Comparison of ENCODE assay signal across 20 cellular contexts in genomic region chrX:134949271-134949670, GRCh38. TPM values are rescaled to one million over a fixed set of nuclear protein-coding genes. Genes with fewer than 3 reads are reported as not detected.
DNase-seq lines count a peak whose midpoint lies in the region; ATAC-seq, FAIRE-seq and TF ChIP-seq lines count a peak whose summit lies in the region.
"Had no signal": no experiment of that assay in that cellular context is flagged by ENCODE, and none has a peak within 500 bp of the region (broad histone marks: within the 10 kb centered on the region; RNA-seq: fewer than 3 reads in every experiment).

No MANE protein-coding gene starts in this region.

- H4K8ac ChIP-seq in mesendoderm (ENCODE audit: low read depth, low read length): no peak overlapping the region

- H2BK120ac ChIP-seq in mesendoderm (ENCODE audit: low read depth, low read length): no peak overlapping the region

- no peak for FAIRE-seq in bronchial epithelial cell (lab: Jason Lieb, UNC)

- H3K27me3 Mint-ChIP-seq in Calu3 (ENCODE audit: unreplicated experiment): no peaks in the 10 kb centered on the region
- H3K27me3 Mint-ChIP-seq: activated B cell treated with CpG ODN at 0.5 μM for 24 hours had no signal

- no peak overlapping the region for H3K4ac ChIP-seq in mesendoderm (ENCODE audit: low read depth, low read length)

- intact Hi-C loops in Calu3 (cut with micrococcal nuclease; ENCODE audit: unreplicated experiment): no loop called here

- H3K27me3 ChIP-seq in bronchial epithelial cell (ENCODE audit: control insufficient read depth, insufficient read depth, low read length): no peaks in the 10 kb centered on the region
- no peaks in the 10 kb centered on the region for H3K27me3 ChIP-seq in mesendoderm (ENCODE audit: insufficient read depth, low read length, poor library complexity)
- H3K27me3 ChIP-seq in Peyer's patch: no peaks in the 10 kb centered on the region
- H3K27me3 ChIP-seq in MM.1S (replicated peaks; ENCODE audit: insufficient read depth, low read length): no peaks in the 10 kb centered on the region
- H3K27me3 ChIP-seq: gastrocnemius medialis, right lobe of liver, tibial artery had no signal

- no peaks in the 10 kb centered on the region for H3K36me3 ChIP-seq in bronchial epithelial cell (ENCODE audit: control insufficient read depth, insufficient read depth, low read length)
- H3K36me3 ChIP-seq in mesendoderm (ENCODE audit: control insufficient read depth, insufficient read depth, low read length): no peaks in the 10 kb centered on the region
- H3K36me3 ChIP-seq in Peyer's patch: no peaks in the 10 kb centered on the region
- no peaks in the 10 kb centered on the region for H3K36me3 ChIP-seq in MM.1S (replicated peaks; ENCODE audit: insufficient read depth, low read length)
- H3K36me3 ChIP-seq: gastrocnemius medialis, right lobe of liver, tibial artery had no signal

- no peak overlapping the region for H3K18ac ChIP-seq in mesendoderm (ENCODE audit: low read length)

- peak overlapping the region; percentile 25 for H3K56ac ChIP-seq in mesendoderm (ENCODE audit: low read length)

- H4K20me1 ChIP-seq in MM.1S (ENCODE audit: insufficient read depth, low read length): no peaks in the 10 kb centered on the region

- H3K27ac Mint-ChIP-seq in Calu3 (ENCODE audit: unreplicated experiment): peak overlapping the region; percentile 62
- H3K27ac Mint-ChIP-seq: activated B cell treated with CpG ODN at 0.5 μM for 24 hours, H9 had no signal

- BruUV-seq in Calu3 (replicated peaks; lab: Mats Ljungman, UMichigan): no TSS peak

- H3K9me2 ChIP-seq in MM.1S (replicated peaks; ENCODE audit: insufficient read depth, low read length): no peaks in the 10 kb centered on the region

- TF ChIP-seq POLR2A in Peyer's patch (IDR thresholded peaks at IDR 0.05): no peak

- H3K27ac ChIP-seq in mesendoderm (ENCODE audit: low read depth, low read length) (peak overlapping the region; percentile 62), Peyer's patch (no peak overlapping the region), MM.1S (ENCODE audit: low read length) (no peak overlapping the region)
- H3K27ac ChIP-seq: gastrocnemius medialis, tibial artery had no signal

- peaks cover 7% of the 10 kb centered on the region for H3K36me3 Mint-ChIP-seq in Calu3 (ENCODE audit: insufficient read depth, unreplicated experiment)

- no peak overlapping the region for H2AFZ ChIP-seq in MM.1S (ENCODE audit: low read length)

- H3K9me3 ChIP-seq in Peyer's patch: no peaks in the 10 kb centered on the region
- no peaks in the 10 kb centered on the region for H3K9me3 ChIP-seq in MM.1S (replicated peaks; ENCODE audit: insufficient read depth, low read length)
- H3K9me3 ChIP-seq: gastrocnemius medialis, right lobe of liver, tibial artery had no signal

- H3K23ac ChIP-seq in mesendoderm (ENCODE audit: low read length): no peak overlapping the region

- no peak overlapping the region for H3K9ac ChIP-seq in mesendoderm (ENCODE audit: low read length)
- no peak overlapping the region for H3K9ac ChIP-seq in MM.1S (ENCODE audit: low read length)

- H2BK15ac ChIP-seq in mesendoderm (replicated peaks; ENCODE audit: low read depth): no peak overlapping the region

- H3K79me2 ChIP-seq in mesendoderm (ENCODE audit: control insufficient read depth, insufficient read depth, low read length): no peaks in the 10 kb centered on the region
- no peaks in the 10 kb centered on the region for H3K79me2 ChIP-seq in MM.1S (ENCODE audit: low read length)

- no peaks in the 10 kb centered on the region for H3K4me1 ChIP-seq in mesendoderm (ENCODE audit: control insufficient read depth, low read depth, low read length)
- no peaks in the 10 kb centered on the region for H3K4me1 ChIP-seq in Peyer's patch
- no peaks in the 10 kb centered on the region for H3K4me1 ChIP-seq in MM.1S (ENCODE audit: low read length)
- H3K4me1 ChIP-seq: gastrocnemius medialis, tibial artery had no signal

- H3K79me1 ChIP-seq in mesendoderm (ENCODE audit: low read length): no peaks in the 10 kb centered on the region

- DNase-seq in Calu3 (peak; percentile 2), LHCN-M2 (ENCODE audit: low read depth) (peak; percentile 49), bronchial epithelial cell (ENCODE audit: low read depth) (peak; percentile 33), mesendoderm (peak; percentile 32), dedifferentiated amniotic fluid mesenchymal stem cell (ENCODE audit: extremely low spot score) (no peak), Peyer's patch (no peak), MM.1S (no peak)
- DNase-seq: activated B cell treated with CpG ODN at 0.5 μM for 24 hours; activated gamma-delta T cell treated with Interleukin-2 at 50 U/mL for 16 hours; AML-193; effector CD8-positive, alpha-beta T cell; gastrocnemius medialis; H9; NCI-H1694; NCI-H524 treated with DMSO at 0.1 percent for 48 hours; right lobe of liver; RPMI8226; stimulated activated CD4-positive, alpha-beta T cell treated with anti-CD3 and anti-CD28 coated beads, Interleukin-4, amount 100 ng/mL, for 24 hours; tibial artery had no signal

- H4K5ac ChIP-seq in mesendoderm (ENCODE audit: low read length): no peak overlapping the region

- H3K4me1 Mint-ChIP-seq in Calu3 (ENCODE audit: low read depth, unreplicated experiment): peaks cover 33% of the 10 kb centered on the region
- H3K4me1 Mint-ChIP-seq: activated B cell treated with CpG ODN at 0.5 μM for 24 hours had no signal

- H3F3A ChIP-seq in MM.1S (ENCODE audit: insufficient read depth, low read length): no peaks in the 10 kb centered on the region

- CTCF ChIA-PET in Calu3 (lab: Charles Lee): no interaction called here

- H3K4me3 ChIP-seq in bronchial epithelial cell (ENCODE audit: low read depth, low read length) (no peak overlapping the region), mesendoderm (ENCODE audit: low read length) (no peak overlapping the region), Peyer's patch (no peak overlapping the region), MM.1S (ENCODE audit: low read length) (no peak overlapping the region)
- H3K4me3 ChIP-seq: gastrocnemius medialis, right lobe of liver, tibial artery had no signal

- no peak overlapping the region for H2BK5ac ChIP-seq in mesendoderm (ENCODE audit: low read length)

- H3K9me3 Mint-ChIP-seq in Calu3 (ENCODE audit: low read depth, unreplicated experiment): no peaks in the 10 kb centered on the region
- H3K9me3 Mint-ChIP-seq: activated B cell treated with CpG ODN at 0.5 μM for 24 hours had no signal

- no peak overlapping the region for H3K4me2 ChIP-seq in mesendoderm (ENCODE audit: low read length)
- H3K4me2 ChIP-seq in MM.1S (ENCODE audit: low read depth, low read length): no peak overlapping the region

- no peak overlapping the region for H3K4me3 Mint-ChIP-seq in Calu3 (ENCODE audit: low read depth, unreplicated experiment)
- H3K4me3 Mint-ChIP-seq: activated B cell treated with CpG ODN at 0.5 μM for 24 hours, H9 had no signal

- no peak for ATAC-seq in GM18909 (IDR thresholded peaks at IDR 0.05; ENCODE audit: poor library complexity, unreplicated experiment)
- ATAC-seq: gastrocnemius medialis had no signal

- 100% methylated on average over 1 of the region's 3 CpGs for WGBS in mesendoderm (ENCODE audit: extremely low coverage, insufficient coverage, low lambda C conversion rate)

- TF ChIP-seq CTCF in Calu3 (IDR thresholded peaks at IDR 0.05; ENCODE audit: unreplicated experiment) (no peak), bronchial epithelial cell (IDR thresholded peaks at IDR 0.05; ENCODE audit: insufficient read depth, low read length, severe bottlenecking) (no peak), Peyer's patch (IDR thresholded peaks at IDR 0.05) (no peak), MM.1S (IDR thresholded peaks at IDR 0.05; ENCODE audit: low read length) (no peak)

- no peak overlapping the region for H2AK5ac ChIP-seq in mesendoderm (ENCODE audit: low read length)

RNA-seq across cellular contexts. Expression of gene MOSPD1, which starts 34.2 kb away (rescaled TPM):
- 23.5 and 25.3 TPM in 2 replicates for total RNA-seq in Calu3 (2022)
- total RNA-seq in LHCN-M2 (2014; rRNA removed): 27.9 and 31.5 TPM in 2 replicates
- 10.7 TPM for polyA plus RNA-seq in LHCN-M2 (2012)
- 22.1 and 36.1 TPM in 2 replicates for total RNA-seq in bronchial epithelial cell
- polyA plus RNA-seq in mesendoderm (2013, experiment 1 of 2): 28.1 TPM
- 28.3 TPM for polyA plus RNA-seq in mesendoderm (2013, experiment 2 of 2)
- total RNA-seq in Peyer's patch: 1 to 10 TPM; 1.7 to 4.0 (median 2.9) TPM

RNA-seq across cellular contexts. Expression of gene SMIM10, which starts 41.5 kb away (rescaled TPM):
- total RNA-seq in Calu3 (2022) (1.8 and 2.4 TPM in 2 replicates), LHCN-M2 (2014; rRNA removed) (6.4 and 7.4 TPM in 2 replicates), bronchial epithelial cell (not detected in 2 replicates), Peyer's patch (1 to 10 TPM in 2 of 4 donors, not detected in 2; 2.4 to 4.1 TPM)
- 8.1 TPM for polyA plus RNA-seq in LHCN-M2 (2012)
- 5.6 TPM for polyA plus RNA-seq in mesendoderm (2013, experiment 1 of 2)
- 6.2 TPM for polyA plus RNA-seq in mesendoderm (2013, experiment 2 of 2)

Comparison
In these comparisons a context has a peak if more than half of its experiments do, and no peak if none do; other contexts are left out.
1. DNase-seq: peak in Calu3 (single experiment), LHCN-M2 (single experiment), bronchial epithelial cell (single experiment) and mesendoderm (single experiment); none in dedifferentiated amniotic fluid mesenchymal stem cell (single experiment), Peyer's patch (0 of 3) and MM.1S (single experiment).